8 cellular contexts compared by ENCODE assay signal in genomic region chr11:2420502-2421225, GRCh38.
DNase-seq lines count a peak whose midpoint lies in the region; ATAC-seq, FAIRE-seq and TF ChIP-seq lines count a peak whose summit lies in the region.

No MANE protein-coding gene starts in this region.

- no peak for FAIRE-seq in D721Med (lab: Jason Lieb, UNC)

- TF ChIP-seq CTCF in D721Med (IDR thresholded peaks at IDR 0.05; ENCODE audit: insufficient read depth, missing control alignments) = peak; percentile 79

- peak; percentile 64 for ATAC-seq in HG02678 (IDR thresholded peaks at IDR 0.05; ENCODE audit: unreplicated experiment)
- no peak for ATAC-seq in HG03135 (IDR thresholded peaks at IDR 0.05; ENCODE audit: unreplicated experiment)

- DNase-seq in D721Med (ENCODE audit: insufficient read length, low spot score) (peak; percentile 78), NCI-H226 (peak; percentile 50), cerebellar cortex (ENCODE audit: low spot score) (peak; percentile 78), left kidney (ENCODE audit: low read depth, low spot score) (peak; percentile 93)
- peak; percentile 61 for DNase-seq in activated CD4-positive, alpha-beta T cell treated with anti-CD3 and anti-CD28 coated beads for 1 hour
- DNase-seq in stimulated activated CD4-positive, alpha-beta T cell treated with anti-CD3 and anti-CD28 coated beads, Interleukin-2, amount 100 ng/mL, for 24 hours = peak; percentile 79 to 81
